ENCODE assay signal across 21 cellular contexts in the genomic region with DNA sequence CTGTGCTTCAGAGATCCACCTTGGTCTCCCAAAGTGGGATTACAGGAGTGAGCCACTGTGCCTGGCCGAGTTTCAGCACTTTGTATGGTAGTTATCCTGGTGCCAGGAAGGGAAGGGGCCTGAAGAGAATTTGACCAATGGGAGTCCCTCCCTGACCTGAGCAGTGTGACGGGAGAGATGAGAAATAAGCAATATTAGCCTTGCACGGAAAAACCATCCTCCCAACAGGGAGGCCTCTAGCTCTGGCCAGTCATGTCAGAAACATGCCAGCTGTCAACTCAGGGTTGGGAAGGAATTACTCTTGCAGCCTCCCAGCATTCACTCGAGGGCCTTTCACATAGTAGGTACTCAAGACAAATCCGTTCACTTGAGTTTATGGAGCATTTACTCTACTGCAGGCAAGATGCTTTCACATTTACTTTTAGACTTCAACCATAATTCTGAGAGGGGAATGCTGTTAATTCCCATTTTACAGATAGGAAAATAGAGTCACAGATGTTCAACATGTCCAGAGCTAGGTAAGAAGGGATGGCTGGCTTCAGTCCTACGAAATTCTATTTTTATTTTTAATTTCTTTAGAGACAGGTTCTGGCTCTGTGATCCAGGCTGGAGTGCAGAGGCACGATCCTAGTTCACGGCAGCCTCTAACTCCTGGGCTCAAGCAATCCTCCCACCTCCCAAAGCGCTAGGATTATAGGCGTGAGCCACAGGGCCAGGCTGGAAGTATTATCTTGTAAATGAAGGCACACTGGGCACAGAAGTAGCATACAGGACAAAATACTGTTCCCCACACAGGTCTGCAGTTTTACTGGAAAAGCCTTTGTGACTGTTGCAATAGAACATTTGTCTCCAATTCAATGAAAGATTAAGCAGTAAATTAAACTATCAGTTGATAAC. TPM values are rescaled to one million over a fixed set of nuclear protein-coding genes. Genes with fewer than 3 reads are reported as not detected.
DNase-seq lines count a peak whose midpoint lies in the region; ATAC-seq and TF ChIP-seq lines count a peak whose summit lies in the region.
"Had no signal": no experiment of that assay in that cellular context is flagged by ENCODE, and none has a peak within 500 bp of the region (broad histone marks: within the 10 kb centered on the region; RNA-seq: fewer than 3 reads in every experiment).

No MANE protein-coding gene starts in this region.

- H3K4me3 ChIP-seq in H7 (ENCODE audit: insufficient read depth, low read depth, low read length) (no peak overlapping the region), RWPE2 (ENCODE audit: severe bottlenecking) (no peak overlapping the region), iPS-20b (ENCODE audit: low read length) (peak overlapping the region; percentile 4; the same call in 1 of the 2 replicates), sigmoid colon (no peak overlapping the region)
- H3K4me3 ChIP-seq: right lobe of liver, uterus had no signal

- H3K27me3 ChIP-seq in H7 (ENCODE audit: control insufficient read depth, insufficient read depth, low read length): no peaks in the 10 kb centered on the region; the same call in 1 of the 2 replicates
- no peaks in the 10 kb centered on the region for H3K27me3 ChIP-seq in RWPE2 (ENCODE audit: insufficient read depth, poor library complexity, severe bottlenecking)
- 0 out of 2 replicates have a peak, but pooled peaks cover 5% of the 10 kb centered on the region for H3K27me3 ChIP-seq in iPS-20b (ENCODE audit: insufficient read depth, low read length)
- no peaks in the 10 kb centered on the region for H3K27me3 ChIP-seq in sigmoid colon
- H3K27me3 ChIP-seq: right lobe of liver, uterus had no signal

- intact Hi-C loops in sciatic nerve (cut with DNase I) (no loop called here), sigmoid colon (cut with DNase I) (loop anchor here (5.0 kb wide), 2 partner anchors 32 to 53 kb away; no protein-coding TSS in a partner anchor)

- TF ChIP-seq EP300 in sigmoid colon (IDR thresholded peaks at IDR 0.05): no peak

- H3K36me3 ChIP-seq in H7 (replicated peaks; ENCODE audit: control insufficient read depth, insufficient read depth, low read length): peaks cover 4% of the 10 kb centered on the region
- peaks cover 19% of the 10 kb centered on the region for H3K36me3 ChIP-seq in RWPE2 (ENCODE audit: low read depth)
- peaks cover 22% of the 10 kb centered on the region for H3K36me3 ChIP-seq in iPS-20b (ENCODE audit: insufficient read depth, low read depth, low read length)
- H3K36me3 ChIP-seq in sigmoid colon: peaks cover 11 to 25% (median 18%) of the 10 kb centered on the region in 4 donors
- H3K36me3 ChIP-seq: uterus had no signal

- no peak overlapping the region for H3K27ac Mint-ChIP-seq in stimulated activated naive CD8-positive, alpha-beta T cell treated with anti-CD3 and anti-CD28 coated beads, Interleukin-15, amount 100 ng/mL, for 72 hours
- H3K27ac Mint-ChIP-seq: activated B cell treated with CpG ODN at 0.5 μM for 24 hours; CD4-positive, alpha-beta T cell; effector memory CD8-positive, alpha-beta T cell; memory B cell had no signal

- H3K27ac ChIP-seq in RWPE2 (ENCODE audit: poor library complexity, severe bottlenecking): no peak overlapping the region
- H3K27ac ChIP-seq in iPS-20b (ENCODE audit: low read length): no peak overlapping the region
- H3K27ac ChIP-seq in sigmoid colon: no peak overlapping the region
- H3K27ac ChIP-seq: right lobe of liver, uterus had no signal

- no peaks in the 10 kb centered on the region for H3K9me3 Mint-ChIP-seq in stimulated activated naive CD8-positive, alpha-beta T cell treated with anti-CD3 and anti-CD28 coated beads, Interleukin-15, amount 100 ng/mL, for 72 hours
- H3K9me3 Mint-ChIP-seq: activated B cell treated with CpG ODN at 0.5 μM for 24 hours; CD4-positive, alpha-beta T cell; effector memory CD8-positive, alpha-beta T cell; memory B cell; naive thymus-derived CD8-positive, alpha-beta T cell; T-helper 2 cell treated with Interferon-gamma antibody and Interleukin-4, amounts not matched to agents 5 μg/mL and 100 μg/mL, for 36 hours had no signal

- H3K9me3 ChIP-seq in RWPE2 (ENCODE audit: severe bottlenecking) (no peaks in the 10 kb centered on the region), iPS-20b (ENCODE audit: insufficient read depth, low read depth, low read length) (no peaks in the 10 kb centered on the region), sigmoid colon (no peaks in the 10 kb centered on the region)
- H3K9me3 ChIP-seq: right lobe of liver, uterus had no signal

- H3K4me1 ChIP-seq in RWPE2 (ENCODE audit: insufficient read depth, poor library complexity, severe bottlenecking) (peaks cover 13% of the 10 kb centered on the region), iPS-20b (ENCODE audit: insufficient read depth, low read length) (peaks cover 37% of the 10 kb centered on the region), sigmoid colon (peaks cover 0 to 21% (median 20%) of the 10 kb centered on the region in 4 donors)

- no peaks in the 10 kb centered on the region for H3K27me3 Mint-ChIP-seq in stimulated activated naive CD8-positive, alpha-beta T cell treated with anti-CD3 and anti-CD28 coated beads, Interleukin-15, amount 100 ng/mL, for 72 hours
- H3K27me3 Mint-ChIP-seq: activated B cell treated with CpG ODN at 0.5 μM for 24 hours; CD4-positive, alpha-beta T cell; effector memory CD8-positive, alpha-beta T cell; memory B cell; naive thymus-derived CD8-positive, alpha-beta T cell had no signal

- H3K4me3 Mint-ChIP-seq in stimulated activated naive CD8-positive, alpha-beta T cell treated with anti-CD3 and anti-CD28 coated beads, Interleukin-15, amount 100 ng/mL, for 72 hours: no peak overlapping the region
- H3K4me3 Mint-ChIP-seq: activated B cell treated with CpG ODN at 0.5 μM for 24 hours; effector memory CD8-positive, alpha-beta T cell; memory B cell; naive thymus-derived CD8-positive, alpha-beta T cell; T-helper 2 cell treated with Interferon-gamma antibody and Interleukin-4, amounts not matched to agents 5 μg/mL and 100 μg/mL, for 36 hours had no signal

- 79 to 81% methylated on average over 10 of the region's 10 CpGs for WGBS in sigmoid colon, 2 donors

- H3K4me1 Mint-ChIP-seq in stimulated activated naive CD8-positive, alpha-beta T cell treated with anti-CD3 and anti-CD28 coated beads, Interleukin-15, amount 100 ng/mL, for 72 hours: peaks cover 34% of the 10 kb centered on the region

- ATAC-seq in RWPE2 (ENCODE audit: low read depth) (no peak), sciatic nerve (no peak), GM21786 (IDR thresholded peaks at IDR 0.05; ENCODE audit: unreplicated experiment) (no peak)
- no peak for ATAC-seq in stimulated activated naive CD8-positive, alpha-beta T cell treated with anti-CD3 and anti-CD28 coated beads, Interleukin-15, amount 100 ng/mL, for 72 hours
- ATAC-seq: effector memory CD8-positive, alpha-beta T cell; left cardiac atrium; naive thymus-derived CD8-positive, alpha-beta T cell had no signal

- TF ChIP-seq POLR2A in erythroblast (IDR thresholded peaks at IDR 0.05; ENCODE audit: low read length): no peak
- no peak for TF ChIP-seq POLR2A in sigmoid colon (IDR thresholded peaks at IDR 0.05)

- TF ChIP-seq CTCF in RWPE2 (IDR thresholded peaks at IDR 0.05; ENCODE audit: poor library complexity, severe bottlenecking): no peak
- TF ChIP-seq CTCF in sigmoid colon (IDR thresholded peaks at IDR 0.05): no peak

- DNase-seq in H7 (peak; percentile 44), RWPE2 (ENCODE audit: low spot score) (peak; percentile 12), sciatic nerve (ENCODE audit: low spot score) (peak; percentile 21), erythroblast (lab: John Stamatoyannopoulos, UW) (no peak), sigmoid colon (no peak)
- DNase-seq in stimulated activated naive CD8-positive, alpha-beta T cell treated with anti-CD3 and anti-CD28 coated beads, Interleukin-15, amount 100 ng/mL, for 72 hours: no peak
- DNase-seq: activated B cell treated with CpG ODN at 0.5 μM for 24 hours; activated CD4-positive, alpha-beta T cell treated with anti-CD3 and anti-CD28 coated beads, Interleukin-2, amount 50 U/mL, for 4 hours; activated CD8-positive, alpha-beta memory T cell treated with anti-CD3 and anti-CD28 coated beads, Interleukin-2, amount 50 U/mL, for 48 hours; CD4-positive, alpha-beta T cell; effector memory CD8-positive, alpha-beta T cell; left cardiac atrium; naive thymus-derived CD8-positive, alpha-beta T cell; NCI-H1417; NCI-H524; uterus had no signal

- no peak overlapping the region for H3K9ac ChIP-seq in iPS-20b (ENCODE audit: low read depth, low read length)

RNA-seq across cellular contexts. Expression of a gene that starts 3.2 kb away (rescaled TPM):
- 128 and 162 TPM in 2 replicates for total RNA-seq in H7 (2014; rRNA removed; shearing (Covaris generic))
- total RNA-seq in sciatic nerve: 40.8 TPM
- total RNA-seq in sigmoid colon: 10 to 100 TPM in 3 of 4 donors, 1 to 10 TPM in 1; 8.7 to 23.8 (median 15.7) TPM
- 10 to 100 TPM in 1 of 3 donors, 1 to 10 TPM in 2; 6.6 to 47.2 (median 8.1) TPM for polyA plus RNA-seq in sigmoid colon

RNA-seq across cellular contexts. Expression of a gene that starts 34.5 kb away (rescaled TPM):
- 176 and 202 TPM in 2 replicates for total RNA-seq in H7 (2014; rRNA removed; shearing (Covaris generic))
- 17.3 TPM for total RNA-seq in sciatic nerve
- total RNA-seq in sigmoid colon: 10 to 100 TPM in 3 of 4 donors, 1 to 10 TPM in 1; 7.1 to 26.6 (median 14.1) TPM
- 1 to 10 TPM in 2 of 3 donors, not detected in 1; 3.6 to 7.4 TPM for polyA plus RNA-seq in sigmoid colon
- total RNA-seq: activated B cell treated with CpG ODN at 0.5 μM for 24 hours; CD4-positive, alpha-beta T cell; naive thymus-derived CD8-positive, alpha-beta T cell had no signal

RNA-seq across cellular contexts. Expression of a gene that starts 38.9 kb away (rescaled TPM):
- total RNA-seq in H7 (2014; rRNA removed; shearing (Covaris generic)): 225 and 238 TPM in 2 replicates
- total RNA-seq in sciatic nerve (69.4 TPM), sigmoid colon (100 to 1,000 TPM; 109 to 228 (median 141) TPM)
- 100 to 1,000 TPM; 173 to 398 (median 274) TPM for polyA plus RNA-seq in sigmoid colon

Comparison
In these comparisons a context has a peak if more than half of its experiments do, and no peak if none do; other contexts are left out.
1. DNase-seq: peak in H7 (single experiment), RWPE2 (single experiment) and sciatic nerve (single experiment); none in stimulated activated naive CD8-positive, alpha-beta T cell treated with anti-CD3 and anti-CD28 coated beads, Interleukin-15, amount 100 ng/mL, for 72 hours (0 of 2), erythroblast (0 of 2) and sigmoid colon (single experiment).